26 cellular contexts compared by ENCODE assay signal in the genomic region with DNA sequence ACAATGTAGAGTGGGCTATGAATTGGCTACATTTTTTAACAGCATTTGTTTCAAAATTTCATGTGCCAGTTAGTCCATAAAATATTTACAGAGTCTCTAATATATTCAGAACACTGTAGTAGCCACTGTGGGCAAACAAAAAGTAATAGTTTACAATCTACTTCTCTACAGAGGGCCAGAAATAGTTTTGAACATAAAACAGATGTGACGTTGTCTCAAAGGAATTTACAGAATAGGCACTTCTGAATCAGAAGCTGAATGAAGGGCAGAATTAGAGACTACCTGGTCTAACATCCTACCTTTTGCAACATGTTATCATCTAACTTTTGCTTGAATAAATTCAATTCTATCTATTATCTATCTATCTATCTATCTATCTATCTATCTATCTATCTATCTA.
"Had no signal": no experiment of that assay in that cellular context is flagged by ENCODE, and none has a peak within 500 bp of the region (broad histone marks: within the 10 kb centered on the region; RNA-seq: fewer than 3 reads in every experiment).

No MANE protein-coding gene starts in this region.

- H3K27ac ChIP-seq: RWPE1, SJCRH30 had no signal

- ATAC-seq: HepG2, Panc1, Right ventricle myocardium inferior, SK-N-SH treated with all-trans-retinoic acid at 6 μM for 48 hours had no signal

- H3K4me1 ChIP-seq: SJCRH30 had no signal

- H3K9me3 ChIP-seq: SJCRH30 had no signal

- H3K4me3 ChIP-seq: SJCRH30 had no signal

- H3K36me3 ChIP-seq: SJCRH30 had no signal

- H3K27me3 ChIP-seq: SJCRH30 had no signal

- DNase-seq: IMR-90, Karpas-422, KG1, MV-4-11, NCI-H1092, NCI-H1105 treated with DMSO at 0.1 percent for 48 hours, NCI-H1417 treated with DMSO at 0.1 percent for 48 hours, NCI-H146, NCI-H1694 treated with DMSO at 0.1 percent for 48 hours, NCI-H1930, NCI-H2081, NCI-H2107, NCI-H226, NCI-H446, NCI-H510A, NCI-H524 treated with DMSO at 0.1 percent for 48 hours, NCI-H69, NCI-H774, SHP77 treated with DMSO at 0.1 percent for 48 hours, SJCRH30, T-helper 1 cell had no signal
